In the genomic region with DNA sequence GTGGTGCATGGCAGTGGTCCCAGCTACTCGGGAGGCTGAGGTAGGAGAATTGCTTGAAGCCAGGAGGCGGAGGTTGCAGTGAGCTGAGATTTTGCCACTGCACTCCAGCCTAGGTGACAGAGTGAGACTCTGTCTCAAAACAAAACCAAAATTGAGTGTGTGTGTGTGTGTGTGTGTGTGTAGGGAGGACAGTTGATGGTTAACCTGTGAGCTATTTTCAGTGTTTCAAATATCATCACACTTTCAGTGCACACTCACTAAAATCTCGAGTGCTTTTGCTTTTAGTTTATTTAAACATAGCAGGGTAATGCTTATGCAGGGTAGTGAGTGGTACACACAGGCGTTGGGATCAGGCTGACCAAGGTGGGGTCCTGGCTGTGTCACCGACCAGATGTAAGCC, we compare ENCODE assay signal across 8 cellular contexts.
DNase-seq lines count a peak whose midpoint lies in the region; ATAC-seq and TF ChIP-seq lines count a peak whose summit lies in the region.
"Not testable (repeated sequence)": the region's sequence is repeated elsewhere in the genome, so short reads cannot be mapped to it uniquely, and the experiment has no call there.

No MANE protein-coding gene starts in this region.

- peak overlapping the region in 11 of 59 donors; percentile 7 to 33 (median 23) for H3K4me3 ChIP-seq in dorsolateral prefrontal cortex

- not testable (repeated sequence) for H3K27me3 ChIP-seq in dorsolateral prefrontal cortex

- intact Hi-C loops in dorsolateral prefrontal cortex (cut with DNase I): not testable (repeated sequence)

- not testable (repeated sequence) for DNase-seq in dorsolateral prefrontal cortex

- peak overlapping the region; percentile 50 to 100 (median 95) for H3K27ac ChIP-seq in dorsolateral prefrontal cortex

- not testable (repeated sequence) for TF ChIP-seq CTCF in dorsolateral prefrontal cortex (IDR thresholded peaks at IDR 0.05 in 54 of 56, conservative IDR thresholded peaks at IDR 0.05 in 2 of 56; ENCODE audit: low read depth in 1 of 56, partially characterized antibody in 56 of 56)

- peak; percentile 90 for ATAC-seq in GM18498 (IDR thresholded peaks at IDR 0.05; ENCODE audit: unreplicated experiment)
- peak; percentile 95 for ATAC-seq in GM18873 (IDR thresholded peaks at IDR 0.05; ENCODE audit: low FRiP score, unreplicated experiment)
- peak; percentile 89 for ATAC-seq in GM19452 (IDR thresholded peaks at IDR 0.05; ENCODE audit: unreplicated experiment)
- peak; percentile 87 for ATAC-seq in GM21529 (IDR thresholded peaks at IDR 0.05; ENCODE audit: unreplicated experiment)
- peak; percentile 87 for ATAC-seq in HG02798 (IDR thresholded peaks at IDR 0.05; ENCODE audit: poor library complexity, unreplicated experiment)
- peak; percentile 88 for ATAC-seq in HG03095 (IDR thresholded peaks at IDR 0.05; ENCODE audit: unreplicated experiment)
- ATAC-seq in HG03442 (IDR thresholded peaks at IDR 0.05; ENCODE audit: unreplicated experiment): peak; percentile 75
